1 cellular context compared by ENCODE assay signal in genomic region chr12:9104087-9104486, GRCh38.
TF ChIP-seq lines count a peak whose summit lies in the region.

No MANE protein-coding gene starts in this region.

TF ChIP-seq in HepG2, 621 proteins besides CTCF, POLR2A, EP300 and RAD21:
- TF ChIP-seq PAF1 (CRISPR knock-in tag; IDR thresholded peaks at IDR 0.05) (peak; percentile 87), HOXA7 (CRISPR knock-in tag; IDR thresholded peaks at IDR 0.05) (no peak), HMGXB3 (CRISPR knock-in tag; IDR thresholded peaks at IDR 0.05; ENCODE audit: borderline replicate concordance) (no peak), SMYD3 (CRISPR knock-in tag; IDR thresholded peaks at IDR 0.05) (0 out of 2 replicates have a peak, but pooled peaks have one; percentile 67)
